In genomic region chr7:26467104-26467503, GRCh38 we compare ENCODE assay signal across 20 cellular contexts.
A peak's percentile ranks its signal among the peaks of the same experiment; 100 is the strongest.
DNase-seq lines count a peak whose midpoint lies in the region; FAIRE-seq and TF ChIP-seq lines count a peak whose summit lies in the region.
"Had no signal": no experiment of that assay in that cellular context is flagged by ENCODE, and none has a peak within 500 bp of the region (broad histone marks: within the 10 kb centered on the region; RNA-seq: fewer than 3 reads in every experiment).

No MANE protein-coding gene starts in this region.

- no TSS peak for BruUV-seq in Caco-2 (replicated peaks; lab: Mats Ljungman, UMichigan)

- no peak overlapping the region for H3K9ac ChIP-seq in neuronal stem cell (ENCODE audit: low read depth, low read length, poor library complexity)
- H3K9ac ChIP-seq: BLaER1 treated with 17β-estradiol and CSF1 and Interleukin-3, amounts not matched to agents 10 nM and 100 nM had no signal

- no peaks in the 10 kb centered on the region for H3K4me1 ChIP-seq in neuronal stem cell (ENCODE audit: control insufficient read depth in 2 of 2, insufficient read depth in 1 of 2, low read depth in 1 of 2, low read length in 2 of 2)
- no peaks in the 10 kb centered on the region for H3K4me1 ChIP-seq in Caco-2
- H3K4me1 ChIP-seq: A549; BLaER1 treated with 17β-estradiol and CSF1 and Interleukin-3, amounts not matched to agents 10 nM and 100 nM had no signal

- no peak overlapping the region for H4K8ac ChIP-seq in neuronal stem cell (ENCODE audit: low read depth, low read length)

- H3K4me2 ChIP-seq in neuronal stem cell (ENCODE audit: insufficient read depth, low read length, poor library complexity, severe bottlenecking): no peak overlapping the region
- H3K4me2 ChIP-seq: A549; BLaER1 treated with 17β-estradiol and CSF1 and Interleukin-3, amounts not matched to agents 10 nM and 100 nM had no signal

- intact Hi-C loops in Caco-2 (cut with micrococcal nuclease; ENCODE audit: unreplicated experiment): no loop called here

- no peak overlapping the region for H3K4ac ChIP-seq in neuronal stem cell (ENCODE audit: low read length)

- no peak overlapping the region for H3K27ac Mint-ChIP-seq in Caco-2 (ENCODE audit: unreplicated experiment)
- H3K27ac Mint-ChIP-seq: B cell; CD4-positive, alpha-beta T cell; CD8-positive, alpha-beta T cell had no signal

- no peak overlapping the region for H2BK12ac ChIP-seq in neuronal stem cell (ENCODE audit: low read length)

- no peaks in the 10 kb centered on the region for H3K36me3 Mint-ChIP-seq in Caco-2 (ENCODE audit: insufficient read depth, unreplicated experiment)
- H3K36me3 Mint-ChIP-seq: CD8-positive, alpha-beta T cell had no signal

- no peak overlapping the region for H2AFZ ChIP-seq in neuronal stem cell (ENCODE audit: low read length)

- H3K27me3 Mint-ChIP-seq in Caco-2 (ENCODE audit: insufficient read depth, unreplicated experiment): peaks cover 9% of the 10 kb centered on the region

- POLR2A ChIA-PET in Caco-2 (lab: Charles Lee): no interaction called here

- no peak overlapping the region for H2BK15ac ChIP-seq in neuronal stem cell (ENCODE audit: low read length)

- peak; percentile 30 for FAIRE-seq in urothelium cell line (lab: Jason Lieb, UNC)
- FAIRE-seq: A549, G401.6, GM12891, GM19239 had no signal

- TF ChIP-seq CTCF in coronary artery (IDR thresholded peaks at IDR 0.05) (no peak), Caco-2 (IDR thresholded peaks at IDR 0.05; ENCODE audit: insufficient read depth in 1 of 2, low read depth in 1 of 2, low read length in 1 of 2, severe bottlenecking in 1 of 2, unreplicated experiment in 1 of 2) (no peak)

- H3K4me3 ChIP-seq in H7 (ENCODE audit: insufficient read depth, low read depth, low read length): no peak overlapping the region
- no peak overlapping the region for H3K4me3 ChIP-seq in coronary artery
- no peak overlapping the region for H3K4me3 ChIP-seq in neuronal stem cell (ENCODE audit: low read length in 2 of 2)
- no peak overlapping the region for H3K4me3 ChIP-seq in Caco-2 (ENCODE audit: low read depth, low read length)
- H3K4me3 ChIP-seq: A549; BLaER1 treated with 17β-estradiol and CSF1 and Interleukin-3, amounts not matched to agents 10 nM and 100 nM had no signal

- H2BK5ac ChIP-seq in neuronal stem cell (ENCODE audit: low read length): no peak overlapping the region

- no peak overlapping the region for H3K14ac ChIP-seq in neuronal stem cell (ENCODE audit: low read length)

- no peaks in the 10 kb centered on the region for H3K4me1 Mint-ChIP-seq in Caco-2 (ENCODE audit: low read depth, unreplicated experiment)

- H3K4me3 Mint-ChIP-seq in Caco-2 (ENCODE audit: unreplicated experiment): no peak overlapping the region
- H3K4me3 Mint-ChIP-seq: B cell; CD4-positive, alpha-beta T cell; CD8-positive, alpha-beta T cell had no signal

- H3K9me3 ChIP-seq in neuronal stem cell (replicated peaks in 1 of 2; ENCODE audit: control insufficient read depth in 2 of 2, insufficient read depth in 1 of 2, low read depth in 1 of 2, low read length in 2 of 2): no peaks in the 10 kb centered on the region
- H3K9me3 ChIP-seq in Caco-2: no peaks in the 10 kb centered on the region
- H3K9me3 ChIP-seq: A549; BLaER1 treated with 17β-estradiol and CSF1 and Interleukin-3, amounts not matched to agents 10 nM and 100 nM had no signal

- H3K27me3 ChIP-seq in H7 (ENCODE audit: control insufficient read depth, insufficient read depth, low read length) (no peaks in the 10 kb centered on the region), neuronal stem cell (ENCODE audit: control insufficient read depth in 3 of 3, insufficient read depth in 3 of 3, low read depth in 1 of 3, low read length in 3 of 3) (peaks cover 0 to 2% (median 0%) of the 10 kb centered on the region in 3 experiments), Caco-2 (replicated peaks; ENCODE audit: control insufficient read depth, insufficient read depth, low read length) (no peaks in the 10 kb centered on the region; the same call in 1 of the 2 replicates)
- H3K27me3 ChIP-seq: BLaER1 treated with 17β-estradiol and CSF1 and Interleukin-3, amounts not matched to agents 10 nM and 100 nM had no signal

- H3K27ac ChIP-seq in coronary artery: no peak overlapping the region
- H3K27ac ChIP-seq in neuronal stem cell (replicated peaks; ENCODE audit: low read length): no peak overlapping the region
- H3K27ac ChIP-seq: 22Rv1; A549; BLaER1 treated with 17β-estradiol and CSF1 and Interleukin-3, amounts not matched to agents 10 nM and 100 nM; C4-2B had no signal

- H3K9me3 Mint-ChIP-seq in Caco-2 (ENCODE audit: unreplicated experiment): no peaks in the 10 kb centered on the region
- H3K9me3 Mint-ChIP-seq: CD4-positive, alpha-beta T cell; CD8-positive, alpha-beta T cell had no signal

- CTCF ChIA-PET in Caco-2 (lab: Charles Lee): interaction anchor here (1.0 kb wide), 1 partner anchor 97 kb away, joined by 3 read pairs; no protein-coding TSS in a partner anchor

- no peaks in the 10 kb centered on the region for H3K79me1 ChIP-seq in neuronal stem cell (ENCODE audit: low read depth, low read length)

- H2BK120ac ChIP-seq in neuronal stem cell (ENCODE audit: low read depth, low read length): no peak overlapping the region

- H2AK5ac ChIP-seq in neuronal stem cell (ENCODE audit: low read depth, low read length): no peak overlapping the region

- H3K23ac ChIP-seq in neuronal stem cell (ENCODE audit: low read depth, low read length, poor library complexity): no peak overlapping the region

- H3K36me3 ChIP-seq in H7 (replicated peaks; ENCODE audit: control insufficient read depth, insufficient read depth, low read length) (no peaks in the 10 kb centered on the region), neuronal stem cell (replicated peaks in 1 of 2; ENCODE audit: control insufficient read depth in 2 of 2, insufficient read depth in 2 of 2, low read length in 2 of 2) (no peaks in the 10 kb centered on the region), Caco-2 (ENCODE audit: control insufficient read depth, insufficient read depth, low read length) (no peaks in the 10 kb centered on the region)
- H3K36me3 ChIP-seq: BLaER1 treated with 17β-estradiol and CSF1 and Interleukin-3, amounts not matched to agents 10 nM and 100 nM had no signal

- H4K91ac ChIP-seq in neuronal stem cell (ENCODE audit: low read depth, low read length, poor library complexity): no peak overlapping the region

- no CpG with 5 or more reads among the region's 8 CpGs for WGBS in neuronal stem cell (ENCODE audit: extremely low coverage in 2 of 2, insufficient read length in 2 of 2, insufficient replicate concordance in 1 of 2), 2 donors

- DNase-seq in H7 (peak; percentile 14), coronary artery (ENCODE audit: low spot score) (peak; percentile 19), neuronal stem cell (ENCODE audit: low spot score) (no peak), urothelium cell line (ENCODE audit: low spot score) (no peak), HK-2 (ENCODE audit: unreplicated experiment) (no peak), Caco-2 (no peak), DMS 273 (lab: John Stamatoyannopoulos, UW; ENCODE audit: unreplicated experiment) (no peak)
- DNase-seq: AML-193; CD4-positive, alpha-beta T cell; CD8-positive, alpha-beta T cell; DMS79 treated with DMSO at 0.1 percent for 48 hours; GF-D8 had no signal

- peak overlapping the region; percentile 72 for H3K18ac ChIP-seq in neuronal stem cell (ENCODE audit: low read length)

Comparison
In these comparisons a context has a peak if more than half of its experiments do, and no peak if none do; other contexts are left out.
1. DNase-seq: peak in H7 (single experiment) and coronary artery (single experiment); none in neuronal stem cell (single experiment), urothelium cell line (single experiment), HK-2 (single experiment), Caco-2 (0 of 2) and DMS 273 (single experiment).